Comparison of ENCODE assay signal across 20 cellular contexts in the genomic region with DNA sequence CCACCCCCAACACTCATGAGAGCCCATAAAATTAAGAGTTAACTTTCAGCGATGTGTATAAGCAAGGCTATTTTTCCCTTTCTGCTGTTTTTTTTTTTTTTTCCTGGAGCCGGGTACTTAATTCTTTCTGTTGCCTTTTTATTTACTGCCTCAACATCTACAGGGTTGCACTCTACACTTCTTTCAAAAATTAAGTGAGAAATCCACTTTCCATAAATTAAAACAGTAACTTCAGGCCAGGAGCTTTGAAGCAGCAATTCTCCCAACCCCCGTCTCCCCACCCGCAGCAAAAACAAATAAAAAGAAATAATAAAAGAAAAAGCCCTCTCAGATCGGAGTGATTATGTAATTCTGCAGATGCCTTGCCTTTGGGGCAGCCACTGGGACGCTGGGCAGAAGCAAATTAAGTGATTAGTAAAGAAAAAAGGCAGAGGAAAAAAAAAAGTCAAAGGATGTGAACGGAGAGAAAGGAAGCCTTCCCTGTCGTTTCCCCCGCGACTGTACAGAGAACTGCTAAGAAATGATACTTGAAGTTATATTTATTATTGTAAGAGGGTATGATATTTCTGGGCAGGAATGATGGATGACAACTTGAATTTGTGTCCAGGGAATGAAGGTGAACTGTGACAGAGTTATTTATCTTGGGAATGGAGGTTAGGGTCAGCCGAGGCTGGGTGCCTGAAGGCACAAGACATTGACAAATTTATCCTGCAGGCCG.
DNase-seq lines count a peak whose midpoint lies in the region; ATAC-seq and TF ChIP-seq lines count a peak whose summit lies in the region.
"Had no signal": no experiment of that assay in that cellular context is flagged by ENCODE, and none has a peak within 500 bp of the region (broad histone marks: within the 10 kb centered on the region; RNA-seq: fewer than 3 reads in every experiment).

No MANE protein-coding gene starts in this region.

- H3K36me3 ChIP-seq in mesenchymal stem cell (ENCODE audit: control insufficient read depth in 1 of 2, insufficient read depth in 2 of 2, low read depth in 1 of 2, low read length in 2 of 2) (peaks cover 0 to 4% of the 10 kb centered on the region in 2 experiments), stomach smooth muscle (ENCODE audit: control insufficient read depth in 2 of 2, insufficient read depth in 2 of 2, low read length in 2 of 2) (no peaks in the 10 kb centered on the region)
- H3K36me3 ChIP-seq: neutrophil had no signal

- H4K8ac ChIP-seq in mesenchymal stem cell (ENCODE audit: low read length) = no peak overlapping the region

- H4K91ac ChIP-seq in mesenchymal stem cell (ENCODE audit: low read length) = no peak overlapping the region

- no peaks in the 10 kb centered on the region for H3K79me1 ChIP-seq in mesenchymal stem cell (replicated peaks; ENCODE audit: low read length, poor library complexity, severe bottlenecking)

- H3K27me3 ChIP-seq in mesenchymal stem cell (ENCODE audit: control insufficient read depth in 1 of 2, insufficient read depth in 1 of 2, low read length in 2 of 2) (peaks cover 0 to 6% of the 10 kb centered on the region in 2 experiments), stomach smooth muscle (ENCODE audit: control insufficient read depth in 1 of 2, insufficient read depth in 2 of 2, low read length in 2 of 2) (no peaks in the 10 kb centered on the region)
- H3K27me3 ChIP-seq: neutrophil had no signal

- H3K4me1 ChIP-seq in mesenchymal stem cell (ENCODE audit: control insufficient read depth, insufficient read depth, low read depth, low read length) (peaks cover 2% of the 10 kb centered on the region), stomach smooth muscle (ENCODE audit: control insufficient read depth, insufficient read depth, low read length) (peaks cover 22% of the 10 kb centered on the region)

- H3K36me3 Mint-ChIP-seq in brain = peaks cover under 1% of the 10 kb centered on the region

- H3K9me3 ChIP-seq in mesenchymal stem cell (ENCODE audit: control insufficient read depth, low read length) (peaks cover 16% of the 10 kb centered on the region), stomach smooth muscle (ENCODE audit: control insufficient read depth in 2 of 2, low read length in 2 of 2) (peaks cover 2 to 5% of the 10 kb centered on the region in 2 donors)
- H3K9me3 ChIP-seq: neutrophil had no signal

- 69% methylated on average over 12 of the region's 12 CpGs for WGBS in mesenchymal stem cell

- H3K27ac Mint-ChIP-seq in brain = peak overlapping the region in 4 of 5 experiments; percentile 32 to 76 (median 56)
- H3K27ac Mint-ChIP-seq: activated T-helper 2 cell treated with anti-CD3 and anti-CD28 coated beads, Interferon-gamma antibody, Interleukin-2, Interleukin-4, amounts not matched to agents 10 μg/mL and 5 μg/mL and 100 μg/mL, durations not matched to agents 14 hours and 24 hours and 36 hours had no signal

- H3K27me3 Mint-ChIP-seq in brain = peaks cover 25% of the 10 kb centered on the region
- H3K27me3 Mint-ChIP-seq: central memory CD8-positive, alpha-beta T cell had no signal

- no peak overlapping the region for H2BK12ac ChIP-seq in mesenchymal stem cell (ENCODE audit: low read length in 2 of 2)

- H2BK15ac ChIP-seq in mesenchymal stem cell (ENCODE audit: low read depth, poor library complexity, severe bottlenecking) = no peak overlapping the region

- H2BK5ac ChIP-seq in mesenchymal stem cell (ENCODE audit: low read depth, low read length, poor library complexity, severe bottlenecking) = no peak overlapping the region

- H3K4me3 Mint-ChIP-seq in brain = peak overlapping the region in 4 of 5 experiments; percentile 27 to 72 (median 60)
- H3K4me3 Mint-ChIP-seq: central memory CD8-positive, alpha-beta T cell had no signal

- no peak overlapping the region for H3K27ac ChIP-seq in mesenchymal stem cell (ENCODE audit: low read length, poor library complexity, severe bottlenecking)
- no peak overlapping the region for H3K27ac ChIP-seq in stomach smooth muscle (ENCODE audit: low read length)
- no peak overlapping the region for H3K27ac ChIP-seq in substantia nigra (ENCODE audit: low read depth, low read length, poor library complexity, severe bottlenecking)
- H3K27ac ChIP-seq: KMS-11, neutrophil had no signal

- no peak overlapping the region for H3K4me2 ChIP-seq in mesenchymal stem cell (ENCODE audit: low read length, poor library complexity, severe bottlenecking)
- H3K4me2 ChIP-seq: KMS-11 had no signal

- H3K4me3 ChIP-seq in mesenchymal stem cell (ENCODE audit: insufficient read depth in 1 of 2, low read depth in 1 of 2, low read length in 2 of 2) (no peak overlapping the region), stomach smooth muscle (ENCODE audit: low read length in 2 of 2) (peak overlapping the region; percentile 13 to 44)

- H3K18ac ChIP-seq in mesenchymal stem cell (ENCODE audit: low read depth in 1 of 2, low read length in 2 of 2) = peak overlapping the region; percentile 6 to 17

- ATAC-seq in HG03378 (IDR thresholded peaks at IDR 0.05; ENCODE audit: unreplicated experiment) = no peak
- ATAC-seq: activated CD4-positive, CD25-positive, alpha-beta regulatory T cell treated with anti-CD3 and anti-CD28 coated beads, Interleukin-2, amount 50 U/mL, for 24 hours had no signal

- DNase-seq in NCI-H146 (lab: John Stamatoyannopoulos, UW) = peak; percentile 52
- DNase-seq in mesenchymal stem cell = no peak
- no peak for DNase-seq in activated CD8-positive, alpha-beta memory T cell treated with anti-CD3 and anti-CD28 coated beads, Interleukin-2, amount 50 U/mL, for 4 hours
- no peak for DNase-seq in substantia nigra (lab: John Stamatoyannopoulos, UW)
- DNase-seq: AML-193; GOT3; kidney; midbrain; NCI-H1048; NCI-H446 treated with DMSO at 0.1 percent for 48 hours; OCI-M1; stimulated activated CD4-positive, alpha-beta T cell treated with anti-CD3 and anti-CD28 coated beads, Interleukin-2, amount 100 ng/mL, for 24 hours had no signal

- H3K23ac ChIP-seq in mesenchymal stem cell (ENCODE audit: low read length in 2 of 2) = no peak overlapping the region

- peaks cover 3 to 15% (median 7%) of the 10 kb centered on the region in 5 experiments for H3K9me3 Mint-ChIP-seq in brain
- H3K9me3 Mint-ChIP-seq: activated T-helper 2 cell treated with anti-CD3 and anti-CD28 coated beads, Interferon-gamma antibody, Interleukin-2, Interleukin-4, amounts not matched to agents 10 μg/mL and 5 μg/mL and 100 μg/mL, durations not matched to agents 14 hours and 24 hours and 36 hours; central memory CD8-positive, alpha-beta T cell had no signal

- H2AK5ac ChIP-seq in mesenchymal stem cell (ENCODE audit: low read length, severe bottlenecking) = no peak overlapping the region

- H3K4me1 Mint-ChIP-seq in brain = peaks cover 37% of the 10 kb centered on the region
- H3K4me1 Mint-ChIP-seq: central memory CD8-positive, alpha-beta T cell had no signal

- no peak overlapping the region for H3K14ac ChIP-seq in mesenchymal stem cell (ENCODE audit: low read length in 2 of 2)

- H2AFZ ChIP-seq in mesenchymal stem cell (ENCODE audit: low read depth, low read length) = no peak overlapping the region

- no peak overlapping the region for H2BK120ac ChIP-seq in mesenchymal stem cell (ENCODE audit: low read depth, low read length)

- no peak for TF ChIP-seq CTCF in brain (conservative IDR thresholded peaks at IDR 0.05)

- no peak overlapping the region for H3K9ac ChIP-seq in mesenchymal stem cell (ENCODE audit: low read length)
- H3K9ac ChIP-seq in stomach smooth muscle (ENCODE audit: low read length in 2 of 2) = peak overlapping the region in 1 of 2 donors; percentile 7
- H3K9ac ChIP-seq: KMS-11 had no signal

- H3K4ac ChIP-seq in mesenchymal stem cell (ENCODE audit: low read depth in 1 of 2, low read length in 2 of 2) = no peak overlapping the region

Comparison
In these comparisons a context has a peak if more than half of its experiments do, and no peak if none do; other contexts are left out.
1. H3K4me3 ChIP-seq: peak in stomach smooth muscle (2 of 2); none in mesenchymal stem cell (0 of 2).